15 cellular contexts compared by ENCODE assay signal in genomic region chr4:16056681-16057400, GRCh38. TPM values are rescaled to one million over a fixed set of nuclear protein-coding genes. Genes with fewer than 3 reads are reported as not detected.
A peak's percentile ranks its signal among the peaks of the same experiment; 100 is the strongest.
DNase-seq lines count a peak whose midpoint lies in the region; ATAC-seq and TF ChIP-seq lines count a peak whose summit lies in the region.
"Had no signal": no experiment of that assay in that cellular context is flagged by ENCODE, and none has a peak within 500 bp of the region (broad histone marks: within the 10 kb centered on the region; RNA-seq: fewer than 3 reads in every experiment).

No MANE protein-coding gene starts in this region.

- intact Hi-C loops in psoas muscle (cut with DNase I), result no loop called here

- in situ Hi-C loops in KBM-7 (cut with MboI; ENCODE audit: low pct_unique_long_range_greater_than_20kb, low sequenced_read_pairs), result no loop called here

- WGBS in ectodermal cell, 2 experiments, result 83 to 84% methylated on average over 11 of the region's 11 CpGs
- WGBS in psoas muscle, 3 donors, result 8 to 20% (median 14%) methylated on average over 11 of the region's 11 CpGs

- peak; percentile 81 to 95 (median 86) for ATAC-seq in psoas muscle
- ATAC-seq: activated naive CD8-positive, alpha-beta T cell treated with anti-CD3 and anti-CD28 coated beads, Interleukin-2, amount 50 U/mL, for 24 hours; CD8-positive, alpha-beta T cell; stimulated activated naive CD8-positive, alpha-beta T cell treated with anti-CD3 and anti-CD28 coated beads, Interleukin-15, Interleukin-2, amounts not matched to agents 100 U/mL and 50 U/mL, for 24 hours had no signal

- CTCF ChIA-PET in HEK293T (lab: Yijun Ruan, JAX), result interaction anchor here (0.7 to 1.3 kb wide), 2 partner anchors 13 to 19 kb away, joined by 3 read pairs; no protein-coding TSS in a partner anchor

- H3K4me1 ChIP-seq in ectodermal cell (ENCODE audit: control insufficient read depth, insufficient read depth, low read length) (peaks cover 16% of the 10 kb centered on the region), psoas muscle (peaks cover 16% of the 10 kb centered on the region)

- POLR2A ChIA-PET in HEK293T (lab: Yijun Ruan, JAX), result no interaction called here

- H3K27me3 ChIP-seq in ectodermal cell (ENCODE audit: control insufficient read depth, insufficient read depth, low read length, poor library complexity, severe bottlenecking) (no peaks in the 10 kb centered on the region), psoas muscle (ENCODE audit: insufficient read depth in 3 of 3, low read length in 2 of 3) (no peaks in the 10 kb centered on the region)

- H3K9me3 ChIP-seq in ectodermal cell (ENCODE audit: control insufficient read depth, low read length) (no peaks in the 10 kb centered on the region), psoas muscle (no peaks in the 10 kb centered on the region)

- no peak overlapping the region for H3K4me3 ChIP-seq in ectodermal cell (ENCODE audit: insufficient read depth, low read depth, low read length)
- H3K4me3 ChIP-seq in psoas muscle, result peak overlapping the region; percentile 31

- H3K27ac ChIP-seq in ectodermal cell (ENCODE audit: insufficient read depth, low read depth, low read length, poor library complexity, severe bottlenecking) (peak overlapping the region; percentile 67), psoas muscle (peak overlapping the region; percentile 18)

- H3K36me3 ChIP-seq in ectodermal cell (ENCODE audit: control insufficient read depth, insufficient read depth, low read length) (no peaks in the 10 kb centered on the region), psoas muscle (ENCODE audit: insufficient read depth in 1 of 2, low read depth in 1 of 2) (no peaks in the 10 kb centered on the region)

- TF ChIP-seq CTCF in psoas muscle (IDR thresholded peaks at IDR 0.05), result no peak

- peak; percentile 27 for DNase-seq in HEK293T (ENCODE audit: extremely low spot score)
- peak; percentile 33 for DNase-seq in NCI-H446 treated with DMSO at 0.1 percent for 48 hours (lab: John Stamatoyannopoulos, UW)
- DNase-seq in psoas muscle, result peak; percentile 31 to 61
- DNase-seq in KBM-7, result no peak
- no peak for DNase-seq in NOMO-1 treated with DMSO at 0.1 percent for 48 hours (lab: John Stamatoyannopoulos, UW; ENCODE audit: unreplicated experiment)
- DNase-seq in SW 1271 (lab: John Stamatoyannopoulos, UW), result no peak
- DNase-seq in effector CD8-positive, alpha-beta T cell (lab: John Stamatoyannopoulos, UW), result no peak
- DNase-seq: activated naive CD8-positive, alpha-beta T cell treated with anti-CD3 and anti-CD28 coated beads, Interleukin-2, amount 50 U/mL, for 24 hours; CD8-positive, alpha-beta T cell; effector CD4-positive, alpha-beta T cell; NCI-H1436 treated with DMSO at 0.1 percent for 48 hours; stimulated activated CD4-positive, alpha-beta T cell treated with anti-CD3 and anti-CD28 coated beads, Interleukin-2, amount 100 ng/mL, for 24 hours; stimulated activated naive CD8-positive, alpha-beta T cell treated with anti-CD3 and anti-CD28 coated beads, Interleukin-15, Interleukin-2, amounts not matched to agents 100 U/mL and 50 U/mL, for 24 hours had no signal

TF ChIP-seq in HEK293T, 16 proteins besides CTCF, POLR2A, EP300 and RAD21:
- TF ChIP-seq NFRKB (IDR thresholded peaks at IDR 0.05) (no peak), FOXA1 (IDR thresholded peaks at IDR 0.05) (no peak), SP1 (IDR thresholded peaks at IDR 0.05) (no peak), ARNT (IDR thresholded peaks at IDR 0.05) (no peak), TARDBP (IDR thresholded peaks at IDR 0.05) (no peak)
- TF ChIP-seq, protein P1, sequence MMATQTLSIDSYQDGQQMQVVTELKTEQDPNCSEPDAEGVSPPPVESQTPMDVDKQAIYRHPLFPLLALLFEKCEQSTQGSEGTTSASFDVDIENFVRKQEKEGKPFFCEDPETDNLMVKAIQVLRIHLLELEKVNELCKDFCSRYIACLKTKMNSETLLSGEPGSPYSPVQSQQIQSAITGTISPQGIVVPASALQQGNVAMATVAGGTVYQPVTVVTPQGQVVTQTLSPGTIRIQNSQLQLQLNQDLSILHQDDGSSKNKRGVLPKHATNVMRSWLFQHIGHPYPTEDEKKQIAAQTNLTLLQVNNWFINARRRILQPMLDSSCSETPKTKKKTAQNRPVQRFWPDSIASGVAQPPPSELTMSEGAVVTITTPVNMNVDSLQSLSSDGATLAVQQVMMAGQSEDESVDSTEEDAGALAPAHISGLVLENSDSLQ (IDR thresholded peaks at IDR 0.05), result peak; percentile 87

RNA-seq across cellular contexts. Expression of gene PROM1, which starts 27.0 kb away (rescaled TPM):
- polyA plus RNA-seq in ectodermal cell (2013, experiment 1 of 4), result 44.2 TPM
- 52.5 TPM for polyA plus RNA-seq in ectodermal cell (2013, experiment 2 of 4)
- polyA plus RNA-seq in ectodermal cell (2013, experiment 3 of 4), result 38.4 TPM
- 38.7 TPM for polyA plus RNA-seq in ectodermal cell (2013, experiment 4 of 4)
- total RNA-seq in psoas muscle, result 1 to 10 TPM in 2 of 4 donors, under 1 TPM in 2; 0.84 to 1.5 (median 1.1) TPM
- under 1 TPM; 0.16 to 0.20 (median 0.18) TPM for polyA plus RNA-seq in psoas muscle
- total RNA-seq: CD8-positive, alpha-beta T cell; osteoblast had no signal

Comparison
In these comparisons a context has a peak if more than half of its experiments do, and no peak if none do; other contexts are left out.
1. DNase-seq: peak in HEK293T (single experiment), NCI-H446 treated with DMSO at 0.1 percent for 48 hours (single experiment) and psoas muscle (2 of 2); none in KBM-7 (single experiment), NOMO-1 treated with DMSO at 0.1 percent for 48 hours (single experiment), SW 1271 (0 of 2) and effector CD8-positive, alpha-beta T cell (single experiment).